In genomic region chr5:73672130-73672529, GRCh38 we compare ENCODE assay signal across 1 cellular context.
TF ChIP-seq lines count a peak whose summit lies in the region.

No MANE protein-coding gene starts in this region.

TF ChIP-seq in K562, 482 proteins besides CTCF, POLR2A, EP300 and RAD21:
- TF ChIP-seq ZNF408 (CRISPR knock-in tag; IDR thresholded peaks at IDR 0.05; ENCODE audit: low read depth): no peak
- peak; percentile 67 for TF ChIP-seq DPF2 (IDR thresholded peaks at IDR 0.05)
- TF ChIP-seq LEF1 (IDR thresholded peaks at IDR 0.05): 0 out of 2 replicates have a peak, but pooled peaks have one; percentile 28
- no peak for TF ChIP-seq CAMTA2 (CRISPR knock-in tag; conservative IDR thresholded peaks at IDR 0.05)
- 0 out of 2 replicates have a peak, but pooled peaks have one; percentile 44 for TF ChIP-seq NCOR1 (IDR thresholded peaks at IDR 0.05)
- TF ChIP-seq CBFA2T3 (IDR thresholded peaks at IDR 0.05): peak; percentile 74
- no peak for TF ChIP-seq ZFP1 (CRISPR knock-in tag; IDR thresholded peaks at IDR 0.05)
- 0 out of 2 replicates have a peak, but pooled peaks have one; percentile 12 for TF ChIP-seq FOSL1 (tag; conservative IDR thresholded peaks at IDR 0.05)
- TF ChIP-seq TRIM24 (IDR thresholded peaks at IDR 0.05): peak in 1 of 2 experiments; percentile 50; a peak in 1 of 4 replicates
- peak; percentile 72 for TF ChIP-seq TCF3 (CRISPR knock-in tag; IDR thresholded peaks at IDR 0.05)
- no peak for TF ChIP-seq ATF1 (CRISPR knock-in tag; IDR thresholded peaks at IDR 0.05)
- peak; percentile 56 for TF ChIP-seq ATF1 (tag; IDR thresholded peaks at IDR 0.05)
- TF ChIP-seq ZNF280B (CRISPR knock-in tag; IDR thresholded peaks at IDR 0.05): no peak
- peak; percentile 72 for TF ChIP-seq SMARCA4 (IDR thresholded peaks at IDR 0.05)
- TF ChIP-seq KLF13 (tag; IDR thresholded peaks at IDR 0.05; ENCODE audit: borderline replicate concordance, low read depth): no peak
- TF ChIP-seq MNT (conservative IDR thresholded peaks at IDR 0.05): 0 out of 4 replicates have a peak, but pooled peaks of 1 of the 2 experiments have one; percentile 24
- no peak for TF ChIP-seq FOXA1 (IDR thresholded peaks at IDR 0.05; ENCODE audit: borderline replicate concordance)
- TF ChIP-seq SOX6 (IDR thresholded peaks at IDR 0.05): peak; percentile 81
- peak; percentile 65 for TF ChIP-seq TAL1 (IDR thresholded peaks at IDR 0.05)
- TF ChIP-seq MTA2 (IDR thresholded peaks at IDR 0.05; ENCODE audit: low read depth): peak; percentile 38; the same call in 1 of the 2 replicates
- TF ChIP-seq ZKSCAN1 (IDR thresholded peaks at IDR 0.05; ENCODE audit: low read depth, low read length): no peak
- peak; percentile 60; the same call in 1 of the 2 replicates for TF ChIP-seq TEAD4 (IDR thresholded peaks at IDR 0.05; ENCODE audit: low read length)
- no peak for TF ChIP-seq TEAD4 (CRISPR knock-in tag; IDR thresholded peaks at IDR 0.05; ENCODE audit: borderline replicate concordance)
- TF ChIP-seq CEBPB (tag; IDR thresholded peaks at IDR 0.05): peak; percentile 68
- TF ChIP-seq ARID1B (IDR thresholded peaks at IDR 0.05): peak; percentile 81
- TF ChIP-seq PHB2 (IDR thresholded peaks at IDR 0.05; ENCODE audit: low read depth): no peak
- peak; percentile 36; the same call in 1 of the 2 replicates for TF ChIP-seq CBFA2T2 (conservative IDR thresholded peaks at IDR 0.05)
- TF ChIP-seq NFIC (IDR thresholded peaks at IDR 0.05): no peak
- TF ChIP-seq FOXM1 (IDR thresholded peaks at IDR 0.05; ENCODE audit: low read depth): 0 out of 2 replicates have a peak, but pooled peaks have one; percentile 13
- TF ChIP-seq FOXM1 (CRISPR knock-in tag; IDR thresholded peaks at IDR 0.05; ENCODE audit: low read depth): no peak
- TF ChIP-seq SMARCE1 (IDR thresholded peaks at IDR 0.05): peak; percentile 46; the same call in 1 of the 2 replicates
- 0 out of 2 replicates have a peak, but pooled peaks have one; percentile 29 for TF ChIP-seq ZNF592 (IDR thresholded peaks at IDR 0.05)
- 0 out of 2 replicates have a peak, but pooled peaks have one; percentile 20 for TF ChIP-seq EHMT2 (IDR thresholded peaks at IDR 0.05)
